In genomic region chr11:3866206-3866605, GRCh38 we compare ENCODE assay signal across 1 cellular context.
A peak's percentile ranks its signal among the peaks of the same experiment; 100 is the strongest.
TF ChIP-seq lines count a peak whose summit lies in the region.

No MANE protein-coding gene starts in this region.

TF ChIP-seq in K562, 482 proteins besides CTCF, POLR2A, EP300 and RAD21 (continues in another document):
- TF ChIP-seq NFATC3 (IDR thresholded peaks at IDR 0.05) (peak; percentile 48; the same call in 1 of the 2 replicates), HLTF (IDR thresholded peaks at IDR 0.05) (peak; percentile 39; the same call in 1 of the 2 replicates), BCOR (IDR thresholded peaks at IDR 0.05) (peak; percentile 45; the same call in 1 of the 2 replicates), TRIM24 (IDR thresholded peaks at IDR 0.05) (0 out of 4 replicates have a peak, but pooled peaks of 1 of the 2 experiments have one; percentile 23), SMAD4 (CRISPR knock-in tag; conservative IDR thresholded peaks at IDR 0.05) (peak; percentile 14; the same call in 1 of the 2 replicates), HMBOX1 (IDR thresholded peaks at IDR 0.05) (peak; percentile 69), CEBPG (CRISPR knock-in tag; IDR thresholded peaks at IDR 0.05) (peak; percentile 42), CEBPG (tag; conservative IDR thresholded peaks at IDR 0.05 in 1 of 2, IDR thresholded peaks at IDR 0.05 in 1 of 2) (peak; percentile 55 to 66; a peak in 3 of 4 replicates), ARID1B (IDR thresholded peaks at IDR 0.05) (0 out of 2 replicates have a peak, but pooled peaks have one; percentile 2), FOXK2 (conservative IDR thresholded peaks at IDR 0.05 in 1 of 2, IDR thresholded peaks at IDR 0.05 in 1 of 2; ENCODE audit: low read depth in 2 of 2) (peak; percentile 14 to 29; a peak in 1 of 4 replicates), KHSRP (IDR thresholded peaks at IDR 0.05) (no peak), CHD4 (IDR thresholded peaks at IDR 0.05; ENCODE audit: insufficient read depth, insufficient replicate concordance, low read depth, low read length, poor library complexity, severe bottlenecking) (no peak), HNRNPLL (IDR thresholded peaks at IDR 0.05; ENCODE audit: low read depth, low read length, poor library complexity, severe bottlenecking) (peak; percentile 48), ARID2 (IDR thresholded peaks at IDR 0.05) (0 out of 2 replicates have a peak, but pooled peaks have one; percentile 27), ZNF175 (CRISPR knock-in tag; IDR thresholded peaks at IDR 0.05; ENCODE audit: low read depth) (peak; percentile 29; the same call in 1 of the 2 replicates), MECOM (CRISPR knock-in tag; IDR thresholded peaks at IDR 0.05) (no peak), DPF2 (IDR thresholded peaks at IDR 0.05) (peak; percentile 86), CEBPB (tag; IDR thresholded peaks at IDR 0.05) (peak; percentile 89), ATF1 (CRISPR knock-in tag; IDR thresholded peaks at IDR 0.05) (no peak), ATF1 (tag; IDR thresholded peaks at IDR 0.05) (peak; percentile 72), PBX2 (CRISPR knock-in tag; IDR thresholded peaks at IDR 0.05; ENCODE audit: low read depth) (no peak), PBX2 (tag; conservative IDR thresholded peaks at IDR 0.05; ENCODE audit: low read depth) (no peak), ATF3 (IDR thresholded peaks at IDR 0.05) (no peak), ATF3 (CRISPR knock-in tag; conservative IDR thresholded peaks at IDR 0.05) (no peak), SETDB1 (IDR thresholded peaks at IDR 0.05; ENCODE audit: low read length) (no peak), TOE1 (IDR thresholded peaks at IDR 0.05; ENCODE audit: borderline replicate concordance) (peak; percentile 35; the same call in 1 of the 2 replicates), TOE1 (CRISPR knock-in tag; IDR thresholded peaks at IDR 0.05; ENCODE audit: borderline replicate concordance, low read depth) (no peak), ZBTB40 (IDR thresholded peaks at IDR 0.05) (peak; percentile 76), ZBTB40 (CRISPR knock-in tag; IDR thresholded peaks at IDR 0.05) (no peak), IFI16 (CRISPR knock-in tag; IDR thresholded peaks at IDR 0.05) (no peak), ZKSCAN1 (IDR thresholded peaks at IDR 0.05; ENCODE audit: low read depth, low read length) (no peak), BRD9 (IDR thresholded peaks at IDR 0.05; ENCODE audit: low read depth, partially characterized antibody) (peak; percentile 22), SIRT6 (IDR thresholded peaks at IDR 0.05; ENCODE audit: low read depth, low read length) (no peak), L3MBTL2 (IDR thresholded peaks at IDR 0.05) (peak; percentile 63), DMBX1 (CRISPR knock-in tag; IDR thresholded peaks at IDR 0.05; ENCODE audit: borderline replicate concordance) (peak; percentile 23; the same call in 1 of the 2 replicates), NUFIP1 (IDR thresholded peaks at IDR 0.05; ENCODE audit: partially characterized antibody) (no peak), PYGO2 (tag; IDR thresholded peaks at IDR 0.05) (no peak), ZNF324 (CRISPR knock-in tag; IDR thresholded peaks at IDR 0.05) (no peak), SMC3 (conservative IDR thresholded peaks at IDR 0.05; ENCODE audit: insufficient read depth, low read depth, low read length) (no peak), OTX1 (CRISPR knock-in tag; IDR thresholded peaks at IDR 0.05) (0 out of 2 replicates have a peak, but pooled peaks have one; percentile 24), ARID4B (CRISPR knock-in tag; IDR thresholded peaks at IDR 0.05) (0 out of 2 replicates have a peak, but pooled peaks have one; percentile 36), ETV6 (IDR thresholded peaks at IDR 0.05; ENCODE audit: borderline replicate concordance in 1 of 2, low read depth in 2 of 2, low read length in 1 of 2) (0 out of 4 replicates have a peak, but pooled peaks of 1 of the 2 experiments have one; percentile 33), ETV6 (CRISPR knock-in tag; IDR thresholded peaks at IDR 0.05; ENCODE audit: borderline replicate concordance) (no peak), CREM (IDR thresholded peaks at IDR 0.05; ENCODE audit: low read depth) (peak; percentile 82), CBFA2T3 (IDR thresholded peaks at IDR 0.05) (peak; percentile 31; the same call in 1 of the 2 replicates), POLR2G (IDR thresholded peaks at IDR 0.05; ENCODE audit: low read depth, low read length) (no peak), HINFP (tag; conservative IDR thresholded peaks at IDR 0.05; ENCODE audit: low read depth) (no peak), HDAC2 (IDR thresholded peaks at IDR 0.05) (0 out of 2 replicates have a peak, but pooled peaks have one; percentile 54)
